25 cellular contexts compared by ENCODE assay signal in the genomic region with DNA sequence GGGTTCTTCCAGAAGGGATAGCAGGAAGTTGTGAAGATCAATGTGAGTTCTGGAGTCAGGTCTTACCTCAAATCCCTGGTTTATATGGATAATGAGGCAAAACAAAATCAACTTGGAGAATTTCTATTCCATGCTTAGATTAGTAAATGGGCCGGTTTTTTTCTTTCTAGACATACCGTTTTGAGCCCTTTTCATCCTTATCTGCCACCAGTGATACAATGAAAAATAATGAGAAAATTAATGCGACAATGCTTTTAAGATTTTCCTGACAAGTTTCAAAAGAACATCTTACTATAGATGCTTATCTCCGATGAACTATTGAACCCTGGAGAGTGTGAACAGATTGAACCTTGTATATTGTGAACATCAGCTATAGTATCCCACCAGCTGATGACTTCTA.
"Had no signal": no experiment of that assay in that cellular context is flagged by ENCODE, and none has a peak within 500 bp of the region (broad histone marks: within the 10 kb centered on the region; RNA-seq: fewer than 3 reads in every experiment).

No MANE protein-coding gene starts in this region.

- H3K27me3 Mint-ChIP-seq: activated CD4-positive, alpha-beta T cell treated with anti-CD3 and anti-CD28 coated beads, Interleukin-2, amount 10 ng/mL, durations not matched to agents 24 days and 14 days; activated CD8-positive, alpha-beta T cell treated with anti-CD3 and anti-CD28 coated beads for 36 hours; activated naive CD8-positive, alpha-beta T cell treated with anti-CD3 and anti-CD28 coated beads for 36 hours; activated T-helper 17 cell treated with anti-CD3 and anti-CD28 coated beads, Interleukin-2, amount 50 U/mL, for 72 hours had no signal

- H3K27ac Mint-ChIP-seq: activated CD4-positive, alpha-beta T cell treated with anti-CD3 and anti-CD28 coated beads, Interleukin-2, amount 10 ng/mL, durations not matched to agents 24 days and 14 days; activated CD8-positive, alpha-beta T cell treated with anti-CD3 and anti-CD28 coated beads for 36 hours; activated naive CD8-positive, alpha-beta T cell treated with anti-CD3 and anti-CD28 coated beads for 36 hours; activated T-cell treated with anti-CD3 and anti-CD28 coated beads, Interleukin-2, amount 50 U/mL, for 72 hours; activated T-helper 17 cell treated with anti-CD3 and anti-CD28 coated beads, Interleukin-2, amount 50 U/mL, for 72 hours; T-helper 2 cell treated with Interferon-gamma antibody and Interleukin-4, amounts not matched to agents 5 μg/mL and 100 μg/mL, for 36 hours had no signal

- DNase-seq: activated CD4-positive, alpha-beta T cell treated with anti-CD3 and anti-CD28 coated beads, Interleukin-2, amount 10 ng/mL, durations not matched to agents 24 days and 14 days; activated CD4-positive, alpha-beta T cell treated with anti-CD3 and anti-CD28 coated beads, Interleukin-2, amount 50 U/mL, for 4 hours; activated CD8-positive, alpha-beta T cell treated with anti-CD3 and anti-CD28 coated beads for 36 hours; activated effector memory CD4-positive, alpha-beta T cell treated with anti-CD3 and anti-CD28 coated beads, Interleukin-2, amount 50 U/mL, for 16 hours; activated naive CD4-positive, alpha-beta T cell; activated naive CD4-positive, alpha-beta T cell treated with anti-CD3 and anti-CD28 coated beads, Interleukin-2, amount 50 U/mL, for 16 hours; activated naive CD8-positive, alpha-beta T cell treated with anti-CD3 and anti-CD28 coated beads for 36 hours; activated T-cell treated with anti-CD3 and anti-CD28 coated beads, Interleukin-2, amount 50 U/mL, for 1 hour; activated T-cell treated with anti-CD3 and anti-CD28 coated beads, Interleukin-2, amount 50 U/mL, for 72 hours; amniotic stem cell; aorta; brain microvascular endothelial cell; central memory CD4-positive, alpha-beta T cell; Karpas-422; NCI-H1105; NCI-H1417 treated with DMSO at 0.1 percent for 48 hours; NCI-H187 treated with DMSO at 0.1 percent for 48 hours; NCI-H2081; NCI-H345; NCI-H524 treated with DMSO at 0.1 percent for 48 hours; SHP77 treated with DMSO at 0.1 percent for 48 hours had no signal

- H3K9me3 ChIP-seq: SJSA1 had no signal

- H3K36me3 ChIP-seq: brain microvascular endothelial cell, SJSA1 had no signal

- H3K27me3 ChIP-seq: brain microvascular endothelial cell, SJSA1 had no signal

- H3K27ac ChIP-seq: brain microvascular endothelial cell, SJSA1 had no signal

- H3K4me1 ChIP-seq: SJSA1 had no signal

- H3K4me3 ChIP-seq: SJSA1 had no signal

- ATAC-seq: activated CD8-positive, alpha-beta T cell treated with anti-CD3 and anti-CD28 coated beads for 36 hours; activated T-cell treated with anti-CD3 and anti-CD28 coated beads, Interleukin-2, amount 50 U/mL, for 72 hours; activated T-helper 17 cell treated with anti-CD3 and anti-CD28 coated beads, Interleukin-2, amount 50 U/mL, for 72 hours; Panc1 had no signal

- H3K9me3 Mint-ChIP-seq: activated T-cell treated with anti-CD3 and anti-CD28 coated beads, Interleukin-2, amount 50 U/mL, for 72 hours; activated T-helper 17 cell treated with anti-CD3 and anti-CD28 coated beads, Interleukin-2, amount 50 U/mL, for 72 hours had no signal

- H3K4me3 Mint-ChIP-seq: activated CD4-positive, alpha-beta T cell treated with anti-CD3 and anti-CD28 coated beads, Interleukin-2, amount 10 ng/mL, durations not matched to agents 24 days and 14 days; activated CD8-positive, alpha-beta T cell treated with anti-CD3 and anti-CD28 coated beads for 36 hours; activated naive CD8-positive, alpha-beta T cell treated with anti-CD3 and anti-CD28 coated beads for 36 hours; activated T-cell treated with anti-CD3 and anti-CD28 coated beads, Interleukin-2, amount 50 U/mL, for 72 hours; activated T-helper 17 cell treated with anti-CD3 and anti-CD28 coated beads, Interleukin-2, amount 50 U/mL, for 72 hours; T-helper 2 cell treated with Interferon-gamma antibody and Interleukin-4, amounts not matched to agents 5 μg/mL and 100 μg/mL, for 36 hours had no signal
